Comparison of ENCODE assay signal across 20 cellular contexts in genomic region chr5:124349931-124350330, GRCh38.
"Had no signal": no experiment of that assay in that cellular context is flagged by ENCODE, and none has a peak within 500 bp of the region (broad histone marks: within the 10 kb centered on the region; RNA-seq: fewer than 3 reads in every experiment).

No MANE protein-coding gene starts in this region.

- H3K4me3 Mint-ChIP-seq: naive thymus-derived CD4-positive, alpha-beta T cell; stimulated activated memory B cell treated with anti-CD40 and anti-IgM and Interleukin-4, amounts not matched to agents 10 μg/mL and 1 μg/mL and 100 μg/mL, for 72 hours; stimulated activated naive CD8-positive, alpha-beta T cell treated with anti-CD3 and anti-CD28 coated beads, Interleukin-15, Interleukin-2, amounts not matched to agents 100 ng/mL and 50 ng/mL, for 24 hours had no signal

- H3K4me1 ChIP-seq: colonic mucosa, spleen, tibial artery, upper lobe of left lung, vagina had no signal

- H3K4me3 ChIP-seq: colonic mucosa, esophagus squamous epithelium, lung, spleen, tibial artery, upper lobe of left lung, vagina had no signal

- H3K36me3 Mint-ChIP-seq: naive thymus-derived CD4-positive, alpha-beta T cell; stimulated activated memory B cell treated with anti-CD40 and anti-IgM and Interleukin-4, amounts not matched to agents 10 μg/mL and 1 μg/mL and 100 μg/mL, for 72 hours had no signal

- H3K27me3 Mint-ChIP-seq: naive thymus-derived CD4-positive, alpha-beta T cell; stimulated activated memory B cell treated with anti-CD40 and anti-IgM and Interleukin-4, amounts not matched to agents 10 μg/mL and 1 μg/mL and 100 μg/mL, for 72 hours; stimulated activated naive CD8-positive, alpha-beta T cell treated with anti-CD3 and anti-CD28 coated beads, Interleukin-15, Interleukin-2, amounts not matched to agents 100 ng/mL and 50 ng/mL, for 24 hours had no signal

- H3K4me1 Mint-ChIP-seq: naive thymus-derived CD4-positive, alpha-beta T cell; stimulated activated memory B cell treated with anti-CD40 and anti-IgM and Interleukin-4, amounts not matched to agents 10 μg/mL and 1 μg/mL and 100 μg/mL, for 72 hours had no signal

- H3K36me3 ChIP-seq: colonic mucosa, esophagus squamous epithelium, neutrophil, spleen, tibial artery, upper lobe of left lung, vagina had no signal

- H3K9me3 ChIP-seq: colonic mucosa, esophagus squamous epithelium, neutrophil, tibial artery, upper lobe of left lung, vagina had no signal

- H3K27ac ChIP-seq: colonic mucosa, esophagus squamous epithelium, neutrophil, spleen, tibial artery, upper lobe of left lung, vagina had no signal

- H3K27ac Mint-ChIP-seq: naive thymus-derived CD4-positive, alpha-beta T cell; stimulated activated memory B cell treated with anti-CD40 and anti-IgM and Interleukin-4, amounts not matched to agents 10 μg/mL and 1 μg/mL and 100 μg/mL, for 72 hours; stimulated activated naive CD8-positive, alpha-beta T cell treated with anti-CD3 and anti-CD28 coated beads, Interleukin-15, Interleukin-2, amounts not matched to agents 100 ng/mL and 50 ng/mL, for 24 hours had no signal

- H3K27me3 ChIP-seq: colonic mucosa, esophagus squamous epithelium, neutrophil, spleen, tibial artery, upper lobe of left lung, vagina had no signal

- DNase-seq: colonic mucosa; effector CD8-positive, alpha-beta T cell; esophagus squamous epithelium; foreskin fibroblast; left colon; left ventricle myocardium superior; mesendoderm; naive thymus-derived CD4-positive, alpha-beta T cell; posterior cingulate gyrus; spleen; stimulated activated CD4-positive, alpha-beta T cell treated with anti-CD3 and anti-CD28 coated beads, Interleukin-15, amount 100 ng/mL, for 24 hours; stimulated activated CD4-positive, alpha-beta T cell treated with anti-CD3 and anti-CD28 coated beads, Interleukin-1b, Interleukin-23, amount 100 ng/mL, for 48 hours; stimulated activated CD4-positive, alpha-beta T cell treated with anti-CD3 and anti-CD28 coated beads, Interleukin-4, amount 100 ng/mL, for 24 hours; tibial artery; upper lobe of left lung had no signal
